ENCODE assay signal across 18 cellular contexts in the genomic region with DNA sequence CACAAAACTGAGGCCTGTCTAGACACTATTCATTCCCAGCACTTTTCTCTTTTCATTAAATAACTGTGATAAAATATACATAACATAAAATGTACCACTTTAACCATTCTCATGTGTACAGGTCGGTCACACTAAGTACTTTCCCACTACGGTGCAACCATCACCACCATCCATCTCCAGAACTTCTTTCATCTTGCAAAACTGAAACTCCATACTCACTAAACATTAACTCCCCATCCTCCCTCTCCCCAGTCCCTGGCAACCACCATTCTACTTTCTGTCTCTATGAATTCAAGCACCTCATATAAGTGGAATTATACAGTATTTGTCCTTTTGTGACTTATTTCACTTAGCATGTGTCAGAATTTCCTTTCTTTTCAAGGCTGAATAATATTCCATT. TPM values are rescaled to one million over a fixed set of nuclear protein-coding genes. Genes with fewer than 3 reads are reported as not detected.
A peak's percentile ranks its signal among the peaks of the same experiment; 100 is the strongest.
DNase-seq lines count a peak whose midpoint lies in the region; ATAC-seq and TF ChIP-seq lines count a peak whose summit lies in the region.
"Had no signal": no experiment of that assay in that cellular context is flagged by ENCODE, and none has a peak within 500 bp of the region (broad histone marks: within the 10 kb centered on the region; RNA-seq: fewer than 3 reads in every experiment).

No MANE protein-coding gene starts in this region.

- ATAC-seq in activated naive CD4-positive, alpha-beta T cell treated with anti-CD3 and anti-CD28 coated beads, Interleukin-2, amount 50 U/mL, for 72 hours, result peak; percentile 78 to 82
- ATAC-seq in HG03196 (IDR thresholded peaks at IDR 0.05; ENCODE audit: unreplicated experiment), result peak; percentile 54
- ATAC-seq: A549 had no signal

- no peak for TF ChIP-seq CTCF in HEK293 (tag by site-specific recombination; IDR thresholded peaks at IDR 0.05)

- DNase-seq in activated naive CD4-positive, alpha-beta T cell treated with anti-CD3 and anti-CD28 coated beads, Interleukin-2, amount 50 U/mL, for 72 hours (ENCODE audit: low spot score in 2 of 2), result no peak
- no peak for DNase-seq in activated naive CD4-positive, alpha-beta T cell treated with Interleukin-2 at 50 U/mL for 16 hours
- DNase-seq in SW 1271 (lab: John Stamatoyannopoulos, UW) (no peak), NCI-H446 treated with DMSO at 0.1 percent for 48 hours (lab: John Stamatoyannopoulos, UW) (no peak), NCI-H524 (lab: John Stamatoyannopoulos, UW) (no peak), MG63 (no peak)
- DNase-seq: CD4-positive, CD25-positive, alpha-beta regulatory T cell; dermis blood vessel endothelial cell; NCI-H1930; NCI-H524 treated with DMSO at 0.1 percent for 48 hours; PC-9; retina; WERI-Rb-1 had no signal

- no peaks in the 10 kb centered on the region for H3K9me3 Mint-ChIP-seq in activated naive CD4-positive, alpha-beta T cell treated with anti-CD3 and anti-CD28 coated beads, Interleukin-2, amount 50 U/mL, for 72 hours
- H3K9me3 Mint-ChIP-seq: brain; CD4-positive, CD25-positive, alpha-beta regulatory T cell; neural crest cell had no signal

- H3K36me3 Mint-ChIP-seq in activated naive CD4-positive, alpha-beta T cell treated with anti-CD3 and anti-CD28 coated beads, Interleukin-2, amount 50 U/mL, for 72 hours, result no peaks in the 10 kb centered on the region

- H3K27ac Mint-ChIP-seq in activated naive CD4-positive, alpha-beta T cell treated with anti-CD3 and anti-CD28 coated beads, Interleukin-2, amount 50 U/mL, for 72 hours, result no peak overlapping the region
- H3K27ac Mint-ChIP-seq: brain had no signal

- no peak overlapping the region for H3K27ac ChIP-seq in HEK293 (ENCODE audit: extremely low read depth, low read depth, low read length)
- H3K27ac ChIP-seq: PC-9, WERI-Rb-1 had no signal

- H3K9me3 ChIP-seq in HEK293 (ENCODE audit: control insufficient read depth, insufficient read depth, low read depth, low read length) (no peaks in the 10 kb centered on the region), MG63 (no peaks in the 10 kb centered on the region)
- H3K9me3 ChIP-seq: A549 had no signal

- no peaks in the 10 kb centered on the region for H3K27me3 ChIP-seq in MG63

- no peaks in the 10 kb centered on the region for H3K36me3 ChIP-seq in HEK293 (ENCODE audit: control insufficient read depth in 2 of 2, insufficient read depth in 1 of 2, low read length in 2 of 2)
- no peaks in the 10 kb centered on the region; the same call in 1 of the 2 replicates for H3K36me3 ChIP-seq in MG63
- H3K36me3 ChIP-seq: WERI-Rb-1 had no signal

- 0 out of 2 replicates have a peak, but pooled peaks cover 4% of the 10 kb centered on the region for H3K4me1 ChIP-seq in HEK293 (ENCODE audit: control insufficient read depth, insufficient read depth, low read length)

- POLR2A ChIA-PET in HEK293 (lab: Yijun Ruan, JAX), result no interaction called here

- H3K4me3 ChIP-seq in HEK293 (ENCODE audit: low read depth, low read length) (no peak overlapping the region), MG63 (no peak overlapping the region)
- H3K4me3 ChIP-seq: A549, PC-9 had no signal

- CTCF ChIA-PET in HEK293 (lab: Yijun Ruan, JAX), result no interaction called here

TF ChIP-seq in HEK293, 187 proteins besides CTCF, POLR2A, EP300 and RAD21:
- TF ChIP-seq TCF7L2 (IDR thresholded peaks at IDR 0.05; ENCODE audit: borderline replicate concordance, low read depth, low read length) (no peak), ZNF146 (tag by site-specific recombination; IDR thresholded peaks at IDR 0.05) (peak; percentile 26; the same call in 1 of the 2 replicates)

RNA-seq across cellular contexts. Expression of a gene that starts 53.0 kb away (rescaled TPM):
- total RNA-seq in activated naive CD4-positive, alpha-beta T cell treated with anti-CD3 and anti-CD28 coated beads, Interleukin-2, amount 50 U/mL, for 72 hours, result 1 to 10 TPM; 4.8 to 6.4 TPM
- 18.0 and 34.1 TPM in 2 replicates for total RNA-seq in MG63 (2014; rRNA removed; shearing (Covaris generic); ENCODE audit: low replicate concordance)
